In genomic region chr2:132597831-132598230, GRCh38 we compare ENCODE assay signal across 8 cellular contexts.
"Had no signal": no experiment of that assay in that cellular context is flagged by ENCODE, and none has a peak within 500 bp of the region (broad histone marks: within the 10 kb centered on the region; RNA-seq: fewer than 3 reads in every experiment).

No MANE protein-coding gene starts in this region.

- H3K9ac ChIP-seq: KMS-11 had no signal

- H3K4me1 Mint-ChIP-seq: IgD-negative memory B cell had no signal

- H3K27ac ChIP-seq: HL-60, KMS-11 had no signal

- H3K4me1 ChIP-seq: HAP-1 had no signal

- H3K36me3 Mint-ChIP-seq: IgD-negative memory B cell had no signal

- H2AFZ ChIP-seq: GM23338 had no signal

- H3K9me3 Mint-ChIP-seq: GM23338, HFFc6 had no signal

- H3K4me2 ChIP-seq: GM23338, KMS-11 had no signal

- H3K4me3 Mint-ChIP-seq: GM23338, HFFc6, IgD-negative memory B cell had no signal

- H3K9me3 ChIP-seq: HAP-1 had no signal

- H3K27ac Mint-ChIP-seq: GM23338, HFFc6, IgD-negative memory B cell had no signal

- H3K36me3 ChIP-seq: HAP-1 had no signal

- DNase-seq: H7, HFFc6, KBM-7 had no signal

- H3K4me3 ChIP-seq: GM23338, HAP-1 had no signal
